In the genomic region with DNA sequence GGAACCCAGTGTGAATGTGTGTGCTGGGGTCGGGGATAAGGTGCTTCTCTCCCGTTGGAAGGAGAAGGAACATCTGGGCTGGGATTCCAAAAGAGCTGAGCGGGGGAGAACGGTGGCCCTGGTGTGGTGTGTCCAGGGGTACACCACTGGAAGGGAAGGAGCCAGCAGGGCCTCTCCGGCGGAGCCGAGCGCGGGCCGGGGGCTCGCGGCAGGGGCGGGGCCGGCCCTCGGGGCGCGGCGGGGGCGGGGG, we compare ENCODE assay signal across 8 cellular contexts. TPM values are rescaled to one million over a fixed set of nuclear protein-coding genes. Genes with fewer than 3 reads are reported as not detected.
DNase-seq lines count a peak whose midpoint lies in the region; ATAC-seq, FAIRE-seq and TF ChIP-seq lines count a peak whose summit lies in the region.

No MANE protein-coding gene starts in this region.

- peak overlapping the region; percentile 87 for H3K4me3 Mint-ChIP-seq in HFFc6

- no peak for TF ChIP-seq POLR2A in GM12878 (IDR thresholded peaks at IDR 0.05; ENCODE audit: low read depth, low read length)

- 16% methylated on average over 4 of the region's 19 CpGs for WGBS in GM12878 (ENCODE audit: insufficient coverage, insufficient replicate concordance, low lambda C conversion rate, missing lambda C conversion rate)

- DNase-seq in AG09309 (ENCODE audit: low read depth): no peak
- DNase-seq in HFFc6: no peak
- no peak for DNase-seq in GM12878 (ENCODE audit: low read depth, low spot score)

- H3K4me2 ChIP-seq in GM12878 (ENCODE audit: control insufficient read depth, insufficient read depth): peak overlapping the region; percentile 81

- SMC1A ChIA-PET in GM12878 (lab: Charles Lee; ENCODE audit: uncharacterized antibody, unreplicated experiment): interaction anchor here (1.2 to 4.4 kb wide), 5 partner anchors 9 to 173 kb away, joined by 4 to 16 read pairs (median 6); no protein-coding TSS in a partner anchor

- peak overlapping the region; percentile 53; the same call in 1 of the 2 replicates for H3K27ac Mint-ChIP-seq in HFFc6

- in situ Hi-C loops in GM12878 (cut with MboI): no loop called here

- peak overlapping the region; percentile 21; the same call in 1 of the 2 replicates for H3K27ac ChIP-seq in GM12878 (ENCODE audit: control insufficient read depth, insufficient read depth)

- H3K36me3 Mint-ChIP-seq in HFFc6 (ENCODE audit: low read depth): no peaks in the 10 kb centered on the region

- peaks cover 13% of the 10 kb centered on the region for H3K4me1 Mint-ChIP-seq in HFFc6 (ENCODE audit: low read depth)

- no peak for TF ChIP-seq EP300 in GM12878 (IDR thresholded peaks at IDR 0.05; ENCODE audit: borderline replicate concordance in 1 of 2, control insufficient read depth in 1 of 2, low read depth in 2 of 2, low read length in 2 of 2)

- H3K9me3 ChIP-seq in GM12878 (replicated peaks; ENCODE audit: control insufficient read depth, insufficient read depth, low read length) (no peaks in the 10 kb centered on the region), mucosa of stomach (ENCODE audit: control insufficient read depth, low read length) (no peaks in the 10 kb centered on the region)

- H3K4me3 ChIP-seq in AG09309 (ENCODE audit: control insufficient read depth, low read depth, low read length): peak overlapping the region; percentile 34
- H3K4me3 ChIP-seq in GM12878: peak overlapping the region; percentile 65; the same call in 1 of the 2 replicates
- H3K4me3 ChIP-seq in mucosa of stomach (ENCODE audit: low read length): peak overlapping the region; percentile 31

- H3K9ac ChIP-seq in GM12878 (ENCODE audit: control insufficient read depth, insufficient read depth, low read length): peak overlapping the region; percentile 66; the same call in 1 of the 2 replicates
- H3K9ac ChIP-seq in mucosa of stomach (ENCODE audit: low read length): peak overlapping the region; percentile 43

- RAD21 ChIA-PET in GM12878 (lab: Charles Lee; ENCODE audit: unreplicated experiment): interaction anchor here (1.1 to 5.6 kb wide), 4 partner anchors 8 to 69 kb away, joined by 3 to 43 read pairs (median 10); no protein-coding TSS in a partner anchor

- no TSS peak for BruUV-seq in GM12878 (replicated peaks; lab: Mats Ljungman, UMichigan)

- peaks cover 11% of the 10 kb centered on the region for H3K27me3 Mint-ChIP-seq in HFFc6 (ENCODE audit: insufficient read depth)

- no peak for TF ChIP-seq RAD21 in GM12878 (IDR thresholded peaks at IDR 0.05; ENCODE audit: insufficient read depth, low read depth, low read length)

- CTCF ChIA-PET in GM12878 (lab: Yijun Ruan, JAX): interaction anchor here (0.6 to 7.1 kb wide), 4 partner anchors 8 to 112 kb away, joined by 4 to 90 read pairs (median 34); no protein-coding TSS in a partner anchor

- intact Hi-C loops in GM12878 (cut with micrococcal nuclease; ENCODE audit: unreplicated experiment): no loop called here

- peak overlapping the region; percentile 95 for H2AFZ ChIP-seq in GM12878 (ENCODE audit: control insufficient read depth, low read depth, low read length)

- H3K9me3 Mint-ChIP-seq in HFFc6: no peaks in the 10 kb centered on the region

- POLR2A ChIA-PET in GM12878 (lab: Charles Lee): interaction anchor here (2.6 to 3.0 kb wide), 3 partner anchors 9 to 29 kb away, joined by 10 to 22 read pairs (median 19); no protein-coding TSS in a partner anchor

- TF ChIP-seq CTCF in AG09309 (IDR thresholded peaks at IDR 0.05; ENCODE audit: control insufficient read depth, insufficient read depth, low read depth, low read length, missing control alignments) (no peak), HFFc6 (IDR thresholded peaks at IDR 0.05) (no peak), GM12878 (IDR thresholded peaks at IDR 0.05 in 2 of 3, conservative IDR thresholded peaks at IDR 0.05 in 1 of 3; ENCODE audit: control insufficient read depth in 2 of 3, extremely low read depth in 1 of 3, insufficient read depth in 1 of 3, low read depth in 3 of 3, low read length in 3 of 3) (no peak)

- H3K36me3 ChIP-seq in GM12878 (ENCODE audit: control insufficient read depth in 2 of 2, insufficient read depth in 2 of 2, low read length in 1 of 2) (no peaks in the 10 kb centered on the region), mucosa of stomach (ENCODE audit: control insufficient read depth, insufficient read depth, low read length) (no peaks in the 10 kb centered on the region)

- no peak for ATAC-seq in GM12878
- ATAC-seq in GM21717 (IDR thresholded peaks at IDR 0.05; ENCODE audit: unreplicated experiment): no peak
- ATAC-seq in HG02884 (IDR thresholded peaks at IDR 0.05; ENCODE audit: unreplicated experiment): no peak
- no peak for ATAC-seq in HG03378 (IDR thresholded peaks at IDR 0.05; ENCODE audit: unreplicated experiment)
- no peak for ATAC-seq in HG03520 (IDR thresholded peaks at IDR 0.05; ENCODE audit: unreplicated experiment)

- H4K20me1 ChIP-seq in GM12878 (ENCODE audit: control insufficient read depth, insufficient read depth): no peaks in the 10 kb centered on the region

- H3K4me1 ChIP-seq in GM12878 (ENCODE audit: control insufficient read depth, insufficient read depth, low read length) (peaks cover 17% of the 10 kb centered on the region; the same call in 1 of the 2 replicates), mucosa of stomach (ENCODE audit: control insufficient read depth, insufficient read depth, low read length) (peaks cover 31% of the 10 kb centered on the region)

- H3K79me2 ChIP-seq in GM12878 (ENCODE audit: control insufficient read depth, insufficient read depth, low read length): peaks cover 20% of the 10 kb centered on the region

- no peaks in the 10 kb centered on the region for H3K27me3 ChIP-seq in GM12878 (replicated peaks in 1 of 2; ENCODE audit: control insufficient read depth in 2 of 2, insufficient read depth in 2 of 2, low read length in 1 of 2)
- H3K27me3 ChIP-seq in mucosa of stomach (ENCODE audit: control insufficient read depth, insufficient read depth, low read length): peaks cover 6% of the 10 kb centered on the region

- no peak for FAIRE-seq in GM12878 (lab: Jason Lieb, UNC)

TF ChIP-seq in GM12878, 131 proteins besides CTCF, POLR2A, EP300 and RAD21 (continues in another document):
- TF ChIP-seq HDAC6 (IDR thresholded peaks at IDR 0.05; ENCODE audit: unreplicated experiment) (no peak), SUPT20H (IDR thresholded peaks at IDR 0.05; ENCODE audit: borderline replicate concordance, control insufficient read depth, low read depth, low read length) (no peak), ESRRA (IDR thresholded peaks at IDR 0.05; ENCODE audit: low read length) (no peak), FOS (IDR thresholded peaks at IDR 0.05; ENCODE audit: borderline replicate concordance, extremely low read depth, insufficient read length) (no peak), SUZ12 (IDR thresholded peaks at IDR 0.05; ENCODE audit: unreplicated experiment) (no peak), KLF5 (IDR thresholded peaks at IDR 0.05; ENCODE audit: partially characterized antibody) (no peak), POLR2AphosphoS2 (IDR thresholded peaks at IDR 0.05; ENCODE audit: low read depth, low read length) (no peak), YY1 (IDR thresholded peaks at IDR 0.05; ENCODE audit: low read depth, low read length) (no peak)

RNA-seq across cellular contexts. Expression of gene RPS6KA1, which starts 0.2 kb away (rescaled TPM):
- 1 to 10 TPM; 1.5 to 2.6 (median 1.7) TPM for total RNA-seq in HFFc6 (2021; fragmentation: NEBNext Ultra II Directional; extraction: Animal tissue kit (Norgen Biotek cat#: 25700))
- 130 and 155 TPM in 2 replicates for total RNA-seq in GM12878 (2013; cell fraction: nucleolus; rRNA removed)
- total RNA-seq in GM12878 (2014; rRNA removed) (118 and 136 TPM in 2 replicates), GM12878 (2014; rRNA removed; fragmentation: Illumina TruSeq; extraction: Trizol) (75.2 and 83.4 TPM in 2 replicates), GM12878 (2021) (115 and 116 TPM in 2 replicates)
- polyA plus RNA-seq in GM12878 (2011; ENCODE audit: low read depth): 41.7 TPM
- polyA plus RNA-seq in GM12878 (2011; rRNA removed) (53.7 and 92.1 TPM in 2 replicates), GM12878 (2014; fragmentation: Illumina TruSeq; extraction: Trizol) (72.1 and 74.9 TPM in 2 replicates), GM12878 (2014; fragmentation: Nextera tagmentation; extraction: Ambion mirVana) (1 to 10 TPM; 5.0 to 9.9 TPM), GM12878 (2014; rRNA removed) (89.3 and 90.9 TPM in 2 replicates), GM12878 (2016; fragmentation: Nextera tagmentation; extraction: Ambion mirVana) (100 to 1,000 TPM in 1 of 2 experiments, 10 to 100 TPM in 1; 99.4 to 106 TPM)
- polyA plus RNA-seq in GM12878 (2011; cell fraction: cytosol; rRNA removed): 108 and 121 TPM in 2 replicates
- 133 and 140 TPM in 2 replicates for polyA plus RNA-seq in GM12878 (2011; cell fraction: nucleus; rRNA removed)
- polyA plus RNA-seq in GM12878 (2012): 80.5 and 83.0 TPM in 2 replicates
- 110 and 170 TPM in 2 replicates for polyA minus RNA-seq in GM12878 (2011; rRNA and poly(A)+ RNA removed)
- 54.0 and 77.9 TPM in 2 replicates for polyA minus RNA-seq in GM12878 (2011; cell fraction: cytosol; rRNA and poly(A)+ RNA removed)
- polyA minus RNA-seq in GM12878 (2011; cell fraction: nucleus; rRNA and poly(A)+ RNA removed): 84.0 and 132 TPM in 2 replicates

RNA-seq across cellular contexts. Expression of gene HMGN2, which starts 57.1 kb away (rescaled TPM):
- total RNA-seq in HFFc6 (2021; fragmentation: NEBNext Ultra II Directional; extraction: Animal tissue kit (Norgen Biotek cat#: 25700)): 100 to 1,000 TPM; 440 to 699 (median 668) TPM
- total RNA-seq in GM12878 (2013; cell fraction: nucleolus; rRNA removed): 114 and 121 TPM in 2 replicates
- 678 and 698 TPM in 2 replicates for total RNA-seq in GM12878 (2014; rRNA removed)
- 496 and 526 TPM in 2 replicates for total RNA-seq in GM12878 (2014; rRNA removed; fragmentation: Illumina TruSeq; extraction: Trizol)
- 687 and 709 TPM in 2 replicates for total RNA-seq in GM12878 (2021)
- 588 TPM for polyA plus RNA-seq in GM12878 (2011; ENCODE audit: low read depth)
- polyA plus RNA-seq in GM12878 (2011; rRNA removed): 249 and 328 TPM in 2 replicates
- polyA plus RNA-seq in GM12878 (2011; cell fraction: cytosol; rRNA removed): 223 and 268 TPM in 2 replicates
- polyA plus RNA-seq in GM12878 (2011; cell fraction: nucleus; rRNA removed): 496 and 498 TPM in 2 replicates
- 635 and 642 TPM in 2 replicates for polyA plus RNA-seq in GM12878 (2012)
- 937 and 999 TPM in 2 replicates for polyA plus RNA-seq in GM12878 (2014; fragmentation: Illumina TruSeq; extraction: Trizol)
- polyA plus RNA-seq in GM12878 (2014; fragmentation: Nextera tagmentation; extraction: Ambion mirVana): 100 to 1,000 TPM; 615 to 830 TPM
- polyA plus RNA-seq in GM12878 (2014; rRNA removed): 348 and 380 TPM in 2 replicates
- 1,000 to 10,000 TPM; 2,526 to 2,682 TPM for polyA plus RNA-seq in GM12878 (2016; fragmentation: Nextera tagmentation; extraction: Ambion mirVana)
- 101 and 112 TPM in 2 replicates for polyA minus RNA-seq in GM12878 (2011; rRNA and poly(A)+ RNA removed)
- 81.3 and 86.7 TPM in 2 replicates for polyA minus RNA-seq in GM12878 (2011; cell fraction: cytosol; rRNA and poly(A)+ RNA removed)
- 80.0 and 98.9 TPM in 2 replicates for polyA minus RNA-seq in GM12878 (2011; cell fraction: nucleus; rRNA and poly(A)+ RNA removed)

Comparison
In these comparisons a context has a peak if more than half of its experiments do, and no peak if none do; other contexts are left out.
1. RNA of gene RPS6KA1, which starts 0.2 kb away (total RNA-seq): 75.2 to 155 TPM in GM12878; 1.5 to 2.6 TPM in HFFc6; every median in the first group is over 10 times any median in the second.
2. Peak in every context shown above with its lines, with median percentiles within 50 percentile points of each other: H3K4me3 ChIP-seq.